ENCODE assay signal across 2 cellular contexts in the genomic region with DNA sequence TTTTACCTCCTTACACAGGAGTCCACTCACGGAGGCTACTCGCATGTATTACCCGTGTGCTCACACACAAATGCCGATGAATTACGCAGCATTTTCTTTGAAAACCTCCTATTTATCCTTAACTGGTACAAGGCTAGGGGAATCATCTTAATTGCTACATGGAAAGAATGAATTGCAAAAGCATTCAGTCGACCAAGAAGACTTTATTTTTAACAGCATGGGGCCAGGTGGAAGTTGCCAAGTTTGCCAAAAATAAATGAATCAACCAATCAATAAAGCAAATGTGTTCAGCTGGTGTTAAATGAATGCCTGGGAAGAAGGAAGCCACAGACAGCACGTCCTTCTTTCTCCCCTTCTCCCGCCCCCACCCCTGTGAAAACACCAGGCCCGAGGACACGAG.
TF ChIP-seq lines count a peak whose summit lies in the region.

No MANE protein-coding gene starts in this region.

TF ChIP-seq in GM23338, 12 proteins besides CTCF, POLR2A, EP300 and RAD21 (continued from another document):
- no peak for TF ChIP-seq REST (IDR thresholded peaks at IDR 0.05; ENCODE audit: unreplicated experiment)

TF ChIP-seq in WTC11, 78 proteins besides CTCF, POLR2A, EP300 and RAD21 (continued from another document):
- no peak for TF ChIP-seq JAZF1 (CRISPR knock-in tag; IDR thresholded peaks at IDR 0.05)
- no peak for TF ChIP-seq ZNF396 (CRISPR knock-in tag; IDR thresholded peaks at IDR 0.05; ENCODE audit: borderline replicate concordance)
